Comparison of ENCODE assay signal across 15 cellular contexts in genomic region chr17:46092996-46093395, GRCh38.
"Had no signal": no experiment of that assay in that cellular context is flagged by ENCODE, and none has a peak within 500 bp of the region (broad histone marks: within the 10 kb centered on the region; RNA-seq: fewer than 3 reads in every experiment).

No MANE protein-coding gene starts in this region.

- DNase-seq: activated CD4-positive, alpha-beta T cell treated with anti-CD3 and anti-CD28 coated beads, Interleukin-2, amount 50 U/mL, for 48 hours; activated naive CD4-positive, alpha-beta T cell; anterior cingulate cortex; cortex of kidney; effector CD4-positive, alpha-beta T cell; heart left ventricle; mesendoderm; naive thymus-derived CD8-positive, alpha-beta T cell; stomach; T-helper 2 cell; trophoblast cell had no signal

- H3K36me3 ChIP-seq: prostate gland had no signal

- H3K27me3 ChIP-seq: gastroesophageal sphincter, heart left ventricle, right atrium auricular region, stomach, vagina had no signal

- H3K4me3 ChIP-seq: gastroesophageal sphincter, heart left ventricle, prostate gland, right atrium auricular region, stomach, vagina had no signal

- H3K4me1 ChIP-seq: prostate gland had no signal

- ATAC-seq: gastroesophageal sphincter; heart left ventricle; naive thymus-derived CD8-positive, alpha-beta T cell had no signal

- H3K27ac ChIP-seq: gastroesophageal sphincter, heart left ventricle, prostate gland, right atrium auricular region, stomach, vagina had no signal

- H3K9me3 ChIP-seq: gastroesophageal sphincter, heart left ventricle, prostate gland, right atrium auricular region, stomach, vagina had no signal
